ENCODE assay signal across 1 cellular context in the genomic region with DNA sequence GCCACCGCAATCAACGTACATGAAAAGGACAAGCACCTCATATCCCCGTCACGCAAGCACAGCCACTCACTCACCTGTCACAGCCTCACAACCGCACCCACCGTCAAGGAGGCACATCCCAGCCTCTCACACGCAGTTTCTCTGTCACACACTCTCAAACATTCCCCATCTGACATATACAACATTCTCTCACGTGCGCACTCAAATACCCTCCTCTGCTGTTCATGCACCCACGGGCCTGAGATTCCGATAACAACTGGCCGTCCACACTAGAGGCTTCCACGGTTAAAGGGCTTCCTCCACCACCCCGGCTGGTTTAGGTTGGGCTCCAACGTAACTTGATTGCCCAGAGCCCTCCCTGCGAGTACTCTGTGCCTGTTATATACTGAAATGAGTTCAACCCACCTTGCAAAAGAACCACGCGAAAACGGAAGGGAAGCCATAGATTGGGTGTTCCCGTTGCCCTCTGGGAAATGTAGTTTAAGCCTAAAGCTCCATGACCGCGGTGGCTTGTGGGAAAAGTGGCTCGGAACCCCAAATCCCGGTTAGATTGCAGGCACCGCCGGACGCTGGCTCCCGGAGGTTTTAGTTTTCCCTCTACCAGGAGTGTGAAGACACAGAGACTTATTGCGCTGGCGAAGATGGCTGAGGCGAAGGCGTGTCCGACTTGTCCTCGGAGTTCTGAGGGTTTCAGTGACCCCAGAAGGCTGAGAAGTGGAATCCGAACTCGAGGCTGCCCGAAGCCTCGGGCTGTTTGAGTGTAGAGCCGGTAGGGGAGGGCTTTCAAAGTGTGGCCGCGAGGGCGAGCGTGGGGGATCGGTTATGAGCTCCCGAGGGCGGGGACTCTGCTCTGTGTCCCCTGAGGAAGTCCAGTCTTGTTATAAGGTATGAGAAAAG.
TF ChIP-seq lines count a peak whose summit lies in the region.

TSS of gene ZNF573 (minus strand) at position 448 of the 897 bp plus-strand sequence. CDS start 5,857 bp downstream, outside the sequence.

TF ChIP-seq in HepG2, 621 proteins besides CTCF, POLR2A, EP300 and RAD21 (continued from another document and continues in another):
- TF ChIP-seq KAT7 (CRISPR knock-in tag; IDR thresholded peaks at IDR 0.05; ENCODE audit: borderline replicate concordance) (peak; percentile 57; the same call in 1 of the 2 replicates), ZFP91 (CRISPR knock-in tag; IDR thresholded peaks at IDR 0.05; ENCODE audit: borderline replicate concordance) (peak; percentile 91; the same call in 1 of the 2 replicates), NR2F6 (IDR thresholded peaks at IDR 0.05) (no peak), NR2F6 (CRISPR knock-in tag; IDR thresholded peaks at IDR 0.05) (no peak), ZNF746 (CRISPR knock-in tag; IDR thresholded peaks at IDR 0.05) (peak; percentile 42; the same call in 1 of the 2 replicates), NCOA1 (CRISPR knock-in tag; IDR thresholded peaks at IDR 0.05) (peak; percentile 78), ZNF251 (CRISPR knock-in tag; IDR thresholded peaks at IDR 0.05) (no peak), ZFP37 (CRISPR knock-in tag; IDR thresholded peaks at IDR 0.05; ENCODE audit: borderline replicate concordance) (no peak), GATA4 (IDR thresholded peaks at IDR 0.05; ENCODE audit: borderline replicate concordance, low read depth) (peak; percentile 66; the same call in 1 of the 2 replicates), ZBTB3 (CRISPR knock-in tag; IDR thresholded peaks at IDR 0.05; ENCODE audit: borderline replicate concordance, low read depth) (no peak), ZNF274 (CRISPR knock-in tag; IDR thresholded peaks at IDR 0.05) (peak; percentile 49; the same call in 1 of the 2 replicates), ZNF333 (CRISPR knock-in tag; IDR thresholded peaks at IDR 0.05; ENCODE audit: borderline replicate concordance) (peak; percentile 61; the same call in 1 of the 2 replicates), SRSF1 (optimal IDR thresholded peaks at IDR 0.05; ENCODE audit: low read depth, low read length) (no peak), ATF5 (CRISPR knock-in tag; IDR thresholded peaks at IDR 0.05; ENCODE audit: low read depth) (no peak), ZKSCAN8 (CRISPR knock-in tag; IDR thresholded peaks at IDR 0.05; ENCODE audit: borderline replicate concordance) (no peak), ZNF354B (CRISPR knock-in tag; IDR thresholded peaks at IDR 0.05) (no peak), ZFP36 (IDR thresholded peaks at IDR 0.05; ENCODE audit: borderline replicate concordance, low read depth, low read length, partially characterized antibody) (no peak), CAMTA2 (CRISPR knock-in tag; IDR thresholded peaks at IDR 0.05; ENCODE audit: borderline replicate concordance) (no peak), HNRNPUL1 (IDR thresholded peaks at IDR 0.05; ENCODE audit: low read depth, low read length) (no peak), ZNF652 (CRISPR knock-in tag; IDR thresholded peaks at IDR 0.05; ENCODE audit: borderline replicate concordance, low read depth) (no peak), BATF2 (CRISPR knock-in tag; IDR thresholded peaks at IDR 0.05) (no peak), ZNF772 (CRISPR knock-in tag; IDR thresholded peaks at IDR 0.05) (no peak), MYNN (CRISPR knock-in tag; IDR thresholded peaks at IDR 0.05; ENCODE audit: low read depth) (no peak), ATF6 (CRISPR knock-in tag; conservative IDR thresholded peaks at IDR 0.05) (no peak), ZNF264 (CRISPR knock-in tag; IDR thresholded peaks at IDR 0.05) (no peak), ZFP62 (CRISPR knock-in tag; IDR thresholded peaks at IDR 0.05) (no peak), ZNF550 (CRISPR knock-in tag; IDR thresholded peaks at IDR 0.05; ENCODE audit: borderline replicate concordance) (no peak), ZNF614 (CRISPR knock-in tag; IDR thresholded peaks at IDR 0.05; ENCODE audit: borderline replicate concordance) (peak; percentile 75), RFXANK (CRISPR knock-in tag; IDR thresholded peaks at IDR 0.05) (no peak), ZNF24 (IDR thresholded peaks at IDR 0.05) (no peak), SMAD3 (CRISPR knock-in tag; IDR thresholded peaks at IDR 0.05) (peak; percentile 42; the same call in 1 of the 2 replicates), NR2F1 (CRISPR knock-in tag; IDR thresholded peaks at IDR 0.05) (no peak), ZNF619 (CRISPR knock-in tag; IDR thresholded peaks at IDR 0.05) (peak; percentile 51; the same call in 1 of the 2 replicates), ZNF644 (CRISPR knock-in tag; IDR thresholded peaks at IDR 0.05; ENCODE audit: low read depth) (no peak)
- TF ChIP-seq, protein P1, sequence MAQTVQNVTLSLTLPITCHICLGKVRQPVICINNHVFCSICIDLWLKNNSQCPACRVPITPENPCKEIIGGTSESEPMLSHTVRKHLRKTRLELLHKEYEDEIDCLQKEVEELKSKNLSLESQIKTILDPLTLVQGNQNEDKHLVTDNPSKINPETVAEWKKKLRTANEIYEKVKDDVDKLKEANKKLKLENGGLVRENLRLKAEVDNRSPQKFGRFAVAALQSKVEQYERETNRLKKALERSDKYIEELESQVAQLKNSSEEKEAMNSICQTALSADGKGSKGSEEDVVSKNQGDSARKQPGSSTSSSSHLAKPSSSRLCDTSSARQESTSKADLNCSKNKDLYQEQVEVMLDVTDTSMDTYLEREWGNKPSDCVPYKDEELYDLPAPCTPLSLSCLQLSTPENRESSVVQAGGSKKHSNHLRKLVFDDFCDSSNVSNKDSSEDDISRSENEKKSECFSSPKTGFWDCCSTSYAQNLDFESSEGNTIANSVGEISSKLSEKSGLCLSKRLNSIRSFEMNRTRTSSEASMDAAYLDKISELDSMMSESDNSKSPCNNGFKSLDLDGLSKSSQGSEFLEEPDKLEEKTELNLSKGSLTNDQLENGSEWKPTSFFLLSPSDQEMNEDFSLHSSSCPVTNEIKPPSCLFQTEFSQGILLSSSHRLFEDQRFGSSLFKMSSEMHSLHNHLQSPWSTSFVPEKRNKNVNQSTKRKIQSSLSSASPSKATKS (CRISPR knock-in tag; IDR thresholded peaks at IDR 0.05) = no peak
- TF ChIP-seq, protein P2, sequence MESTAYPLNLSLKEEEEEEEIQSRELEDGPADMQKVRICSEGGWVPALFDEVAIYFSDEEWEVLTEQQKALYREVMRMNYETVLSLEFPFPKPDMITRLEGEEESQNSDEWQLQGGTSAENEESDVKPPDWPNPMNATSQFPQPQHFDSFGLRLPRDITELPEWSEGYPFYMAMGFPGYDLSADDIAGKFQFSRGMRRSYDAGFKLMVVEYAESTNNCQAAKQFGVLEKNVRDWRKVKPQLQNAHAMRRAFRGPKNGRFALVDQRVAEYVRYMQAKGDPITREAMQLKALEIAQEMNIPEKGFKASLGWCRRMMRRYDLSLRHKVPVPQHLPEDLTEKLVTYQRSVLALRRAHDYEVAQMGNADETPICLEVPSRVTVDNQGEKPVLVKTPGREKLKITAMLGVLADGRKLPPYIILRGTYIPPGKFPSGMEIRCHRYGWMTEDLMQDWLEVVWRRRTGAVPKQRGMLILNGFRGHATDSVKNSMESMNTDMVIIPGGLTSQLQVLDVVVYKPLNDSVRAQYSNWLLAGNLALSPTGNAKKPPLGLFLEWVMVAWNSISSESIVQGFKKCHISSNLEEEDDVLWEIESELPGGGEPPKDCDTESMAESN (CRISPR knock-in tag; conservative IDR thresholded peaks at IDR 0.05) = peak; percentile 60; the same call in 1 of the 2 replicates
- TF ChIP-seq, protein P3, sequence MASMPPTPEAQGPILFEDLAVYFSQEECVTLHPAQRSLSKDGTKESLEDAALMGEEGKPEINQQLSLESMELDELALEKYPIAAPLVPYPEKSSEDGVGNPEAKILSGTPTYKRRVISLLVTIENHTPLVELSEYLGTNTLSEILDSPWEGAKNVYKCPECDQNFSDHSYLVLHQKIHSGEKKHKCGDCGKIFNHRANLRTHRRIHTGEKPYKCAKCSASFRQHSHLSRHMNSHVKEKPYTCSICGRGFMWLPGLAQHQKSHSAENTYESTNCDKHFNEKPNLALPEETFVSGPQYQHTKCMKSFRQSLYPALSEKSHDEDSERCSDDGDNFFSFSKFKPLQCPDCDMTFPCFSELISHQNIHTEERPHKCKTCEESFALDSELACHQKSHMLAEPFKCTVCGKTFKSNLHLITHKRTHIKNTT (CRISPR knock-in tag; IDR thresholded peaks at IDR 0.05) = no peak
- TF ChIP-seq, protein P4, sequence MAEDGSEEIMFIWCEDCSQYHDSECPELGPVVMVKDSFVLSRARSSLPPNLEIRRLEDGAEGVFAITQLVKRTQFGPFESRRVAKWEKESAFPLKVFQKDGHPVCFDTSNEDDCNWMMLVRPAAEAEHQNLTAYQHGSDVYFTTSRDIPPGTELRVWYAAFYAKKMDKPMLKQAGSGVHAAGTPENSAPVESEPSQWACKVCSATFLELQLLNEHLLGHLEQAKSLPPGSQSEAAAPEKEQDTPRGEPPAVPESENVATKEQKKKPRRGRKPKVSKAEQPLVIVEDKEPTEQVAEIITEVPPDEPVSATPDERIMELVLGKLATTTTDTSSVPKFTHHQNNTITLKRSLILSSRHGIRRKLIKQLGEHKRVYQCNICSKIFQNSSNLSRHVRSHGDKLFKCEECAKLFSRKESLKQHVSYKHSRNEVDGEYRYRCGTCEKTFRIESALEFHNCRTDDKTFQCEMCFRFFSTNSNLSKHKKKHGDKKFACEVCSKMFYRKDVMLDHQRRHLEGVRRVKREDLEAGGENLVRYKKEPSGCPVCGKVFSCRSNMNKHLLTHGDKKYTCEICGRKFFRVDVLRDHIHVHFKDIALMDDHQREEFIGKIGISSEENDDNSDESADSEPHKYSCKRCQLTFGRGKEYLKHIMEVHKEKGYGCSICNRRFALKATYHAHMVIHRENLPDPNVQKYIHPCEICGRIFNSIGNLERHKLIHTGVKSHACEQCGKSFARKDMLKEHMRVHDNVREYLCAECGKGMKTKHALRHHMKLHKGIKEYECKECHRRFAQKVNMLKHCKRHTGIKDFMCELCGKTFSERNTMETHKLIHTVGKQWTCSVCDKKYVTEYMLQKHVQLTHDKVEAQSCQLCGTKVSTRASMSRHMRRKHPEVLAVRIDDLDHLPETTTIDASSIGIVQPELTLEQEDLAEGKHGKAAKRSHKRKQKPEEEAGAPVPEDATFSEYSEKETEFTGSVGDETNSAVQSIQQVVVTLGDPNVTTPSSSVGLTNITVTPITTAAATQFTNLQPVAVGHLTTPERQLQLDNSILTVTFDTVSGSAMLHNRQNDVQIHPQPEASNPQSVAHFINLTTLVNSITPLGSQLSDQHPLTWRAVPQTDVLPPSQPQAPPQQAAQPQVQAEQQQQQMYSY (CRISPR knock-in tag; IDR thresholded peaks at IDR 0.05) = no peak
